24 cellular contexts compared by ENCODE assay signal in genomic region chr10:24311888-24312287, GRCh38.
"Had no signal": no experiment of that assay in that cellular context is flagged by ENCODE, and none has a peak within 500 bp of the region (broad histone marks: within the 10 kb centered on the region; RNA-seq: fewer than 3 reads in every experiment).

No MANE protein-coding gene starts in this region.

- H3K4me3 Mint-ChIP-seq: activated CD8-positive, alpha-beta T cell treated with anti-CD3 and anti-CD28 coated beads for 36 hours; activated naive CD8-positive, alpha-beta T cell treated with anti-CD3 and anti-CD28 coated beads, Interleukin-2, amount 10 ng/mL, durations not matched to agents 7 days and 5 days; activated T-cell treated with anti-CD3 and anti-CD28 coated beads, Interleukin-2, amount 50 U/mL, for 72 hours; T-helper 2 cell treated with Interferon-gamma antibody and Interleukin-4, amounts not matched to agents 5 μg/mL and 100 μg/mL, for 36 hours had no signal

- H3K4me1 Mint-ChIP-seq: activated naive CD8-positive, alpha-beta T cell treated with anti-CD3 and anti-CD28 coated beads, Interleukin-2, amount 10 ng/mL, durations not matched to agents 7 days and 5 days had no signal

- DNase-seq: activated CD4-positive, alpha-beta T cell treated with anti-CD3 and anti-CD28 coated beads for 4 hours; activated CD8-positive, alpha-beta memory T cell treated with anti-CD3 and anti-CD28 coated beads, Interleukin-2, amount 50 U/mL, for 4 hours; activated CD8-positive, alpha-beta T cell treated with anti-CD3 and anti-CD28 coated beads for 36 hours; activated naive CD4-positive, alpha-beta T cell treated with anti-CD3 and anti-CD28 coated beads, Interleukin-2, amount 50 U/mL, for 16 hours; activated naive CD8-positive, alpha-beta T cell treated with anti-CD3 and anti-CD28 coated beads, Interleukin-2, amount 10 ng/mL, durations not matched to agents 7 days and 5 days; activated T-cell treated with anti-CD3 and anti-CD28 coated beads, Interleukin-2, amount 50 U/mL, for 72 hours; adrenal gland; anterior cingulate cortex; IMR-90; Kasumi-1; KBM-7; NCI-H1048; NCI-H1417; NCI-H1694; NCI-H2029; NCI-H2107; NCI-H2171 treated with DMSO at 0.1 percent for 48 hours; NCI-H226; NCI-H510A; NCI-H69; Peyer's patch; SHP77; SW 1271 had no signal

- H3K27ac Mint-ChIP-seq: activated CD8-positive, alpha-beta T cell treated with anti-CD3 and anti-CD28 coated beads for 36 hours; activated naive CD8-positive, alpha-beta T cell treated with anti-CD3 and anti-CD28 coated beads, Interleukin-2, amount 10 ng/mL, durations not matched to agents 7 days and 5 days; activated T-cell treated with anti-CD3 and anti-CD28 coated beads, Interleukin-2, amount 50 U/mL, for 72 hours; T-helper 2 cell treated with Interferon-gamma antibody and Interleukin-4, amounts not matched to agents 5 μg/mL and 100 μg/mL, for 36 hours had no signal

- H3K27me3 Mint-ChIP-seq: activated naive CD8-positive, alpha-beta T cell treated with anti-CD3 and anti-CD28 coated beads, Interleukin-2, amount 10 ng/mL, durations not matched to agents 7 days and 5 days had no signal

- H3K36me3 Mint-ChIP-seq: activated naive CD8-positive, alpha-beta T cell treated with anti-CD3 and anti-CD28 coated beads, Interleukin-2, amount 10 ng/mL, durations not matched to agents 7 days and 5 days had no signal

- H3K9me3 Mint-ChIP-seq: activated naive CD8-positive, alpha-beta T cell treated with anti-CD3 and anti-CD28 coated beads, Interleukin-2, amount 10 ng/mL, durations not matched to agents 7 days and 5 days; T-helper 2 cell treated with Interferon-gamma antibody and Interleukin-4, amounts not matched to agents 5 μg/mL and 100 μg/mL, for 36 hours had no signal
